9 cellular contexts compared by ENCODE assay signal in genomic region chr7:2802504-2803341, GRCh38. TPM values are rescaled to one million over a fixed set of nuclear protein-coding genes. Genes with fewer than 3 reads are reported as not detected.
DNase-seq lines count a peak whose midpoint lies in the region; ATAC-seq and TF ChIP-seq lines count a peak whose summit lies in the region.
"Had no signal": no experiment of that assay in that cellular context is flagged by ENCODE, and none has a peak within 500 bp of the region (broad histone marks: within the 10 kb centered on the region; RNA-seq: fewer than 3 reads in every experiment).

No MANE protein-coding gene starts in this region.

- peaks cover 4% of the 10 kb centered on the region for H3K36me3 Mint-ChIP-seq in glutamatergic neuron (ENCODE audit: unreplicated experiment)
- H3K36me3 Mint-ChIP-seq in activated naive CD4-positive, alpha-beta T cell treated with anti-CD3 and anti-CD28 coated beads for 36 hours (ENCODE audit: low read depth): no peaks in the 10 kb centered on the region

- RAD21 ChIA-PET in HCT116 (lab: Charles Lee; ENCODE audit: low non-redundant PET in 1 of 2, low total read pairs in 2 of 2, uncharacterized antibody in 2 of 2, unreplicated experiment in 2 of 2): interaction anchor here in 1 of 2 experiments (0.6 kb wide), 1 partner anchor 160 kb away, joined by 3 read pairs; no protein-coding TSS in a partner anchor

- H3K9me3 ChIP-seq in HCT116 (ENCODE audit: control insufficient read depth in 1 of 2, insufficient read depth in 1 of 2, low read depth in 1 of 2, low read length in 2 of 2) (no peaks in the 10 kb centered on the region), skeletal muscle tissue (ENCODE audit: control insufficient read depth in 3 of 3, low read length in 3 of 3) (no peaks in the 10 kb centered on the region)

- H3K9me3 Mint-ChIP-seq in glutamatergic neuron (ENCODE audit: unreplicated experiment): peaks cover 6% of the 10 kb centered on the region
- H3K9me3 Mint-ChIP-seq in activated naive CD4-positive, alpha-beta T cell treated with anti-CD3 and anti-CD28 coated beads for 36 hours: no peaks in the 10 kb centered on the region
- H3K9me3 Mint-ChIP-seq: activated T-cell treated with anti-CD3 and anti-CD28 coated beads, Interleukin-2, amount 50 U/mL, for 24 hours had no signal

- H3K4me1 Mint-ChIP-seq in glutamatergic neuron (ENCODE audit: low read depth, unreplicated experiment): peaks cover 20% of the 10 kb centered on the region
- H3K4me1 Mint-ChIP-seq in activated naive CD4-positive, alpha-beta T cell treated with anti-CD3 and anti-CD28 coated beads for 36 hours (ENCODE audit: low read depth): peaks cover 41% of the 10 kb centered on the region

- no peaks in the 10 kb centered on the region for H3K27me3 Mint-ChIP-seq in glutamatergic neuron (ENCODE audit: unreplicated experiment)
- no peaks in the 10 kb centered on the region for H3K27me3 Mint-ChIP-seq in activated naive CD4-positive, alpha-beta T cell treated with anti-CD3 and anti-CD28 coated beads for 36 hours (ENCODE audit: low read depth)
- H3K27me3 Mint-ChIP-seq: activated T-cell treated with anti-CD3 and anti-CD28 coated beads, Interleukin-2, amount 50 U/mL, for 24 hours had no signal

- H4K20me1 ChIP-seq in HCT116 (ENCODE audit: insufficient read depth): peaks cover 8% of the 10 kb centered on the region; the same call in 1 of the 2 replicates

- CTCF ChIA-PET in HCT116 (lab: Charles Lee): interaction anchor here (0.9 kb wide), 1 partner anchor 63 kb away, joined by 3 read pairs; no protein-coding TSS in a partner anchor
- CTCF ChIA-PET in activated naive CD4-positive, alpha-beta T cell treated with anti-CD3 and anti-CD28 coated beads for 36 hours (lab: Charles Lee): interaction anchor here (0.7 to 1.5 kb wide), 2 partner anchors 42 to 84 kb away, joined by 3 read pairs; no protein-coding TSS in a partner anchor

- peak overlapping the region; percentile 44 for H3K27ac Mint-ChIP-seq in glutamatergic neuron (ENCODE audit: unreplicated experiment)
- H3K27ac Mint-ChIP-seq in activated naive CD4-positive, alpha-beta T cell treated with anti-CD3 and anti-CD28 coated beads for 36 hours: no peak overlapping the region
- H3K27ac Mint-ChIP-seq: activated T-cell treated with anti-CD3 and anti-CD28 coated beads, Interleukin-2, amount 50 U/mL, for 24 hours had no signal

- intact Hi-C loops in HCT116 (cut with micrococcal nuclease): no loop called here
- intact Hi-C loops in activated naive CD4-positive, alpha-beta T cell treated with anti-CD3 and anti-CD28 coated beads for 36 hours (cut with micrococcal nuclease): no loop called here

- H3K4me2 ChIP-seq in HCT116 (ENCODE audit: low read length): peak overlapping the region; percentile 39

- no peak for ATAC-seq in HCT116
- ATAC-seq in GM19023 (IDR thresholded peaks at IDR 0.05; ENCODE audit: unreplicated experiment): no peak
- ATAC-seq in HG03520 (IDR thresholded peaks at IDR 0.05; ENCODE audit: unreplicated experiment): no peak

- H2AFZ ChIP-seq in HCT116 (ENCODE audit: low read depth, low read length, poor library complexity, severe bottlenecking): no peak overlapping the region

- BruUV-seq in HCT116 (replicated peaks; lab: Mats Ljungman, UMichigan): no TSS peak

- no peaks in the 10 kb centered on the region for H3K9me2 ChIP-seq in HCT116 (ENCODE audit: insufficient read depth)

- H3K27ac ChIP-seq in HCT116 (ENCODE audit: low read depth, low read length) (no peak overlapping the region; the same call in 1 of the 2 replicates), skeletal muscle tissue (ENCODE audit: low read depth, low read length) (peak overlapping the region; percentile 7)

- TF ChIP-seq RAD21 in HCT116 (IDR thresholded peaks at IDR 0.05; ENCODE audit: low read depth): no peak

- TF ChIP-seq POLR2A in HCT116 (IDR thresholded peaks at IDR 0.05; ENCODE audit: borderline replicate concordance, extremely low read depth, insufficient read depth, insufficient read length): no peak

- TF ChIP-seq CTCF in HCT116 (IDR thresholded peaks at IDR 0.05 in 2 of 3, conservative IDR thresholded peaks at IDR 0.05 in 1 of 3; ENCODE audit: borderline replicate concordance in 1 of 3, insufficient read depth in 1 of 3, low read depth in 2 of 3, low read length in 2 of 3) (no peak), glutamatergic neuron (IDR thresholded peaks at IDR 0.05; ENCODE audit: partially characterized antibody, unreplicated experiment) (no peak)

- no peak overlapping the region for H3K4me3 Mint-ChIP-seq in glutamatergic neuron (ENCODE audit: unreplicated experiment)
- H3K4me3 Mint-ChIP-seq in activated naive CD4-positive, alpha-beta T cell treated with anti-CD3 and anti-CD28 coated beads for 36 hours: no peak overlapping the region
- H3K4me3 Mint-ChIP-seq: activated T-cell treated with anti-CD3 and anti-CD28 coated beads, Interleukin-2, amount 50 U/mL, for 24 hours had no signal

- H3K36me3 ChIP-seq in HCT116 (ENCODE audit: control insufficient read depth in 1 of 2, insufficient read depth in 2 of 2, low read length in 2 of 2) (no peaks in the 10 kb centered on the region), skeletal muscle tissue (ENCODE audit: control insufficient read depth in 3 of 3, insufficient read depth in 3 of 3, low read length in 3 of 3) (no peaks in the 10 kb centered on the region)

- H3K79me2 ChIP-seq in HCT116 (ENCODE audit: insufficient read depth, low read length): peaks cover 71% of the 10 kb centered on the region

- H3K9ac ChIP-seq in HCT116 (ENCODE audit: low read length) (no peak overlapping the region), skeletal muscle tissue (ENCODE audit: low read depth in 1 of 3, low read length in 3 of 3) (peak overlapping the region in 2 of 3 donors; percentile 35 to 52)

- H3K4me3 ChIP-seq in HCT116 (replicated peaks in 1 of 2; ENCODE audit: low read depth in 1 of 2, low read length in 2 of 2) (no peak overlapping the region), skeletal muscle tissue (ENCODE audit: low read length in 3 of 3) (peak overlapping the region in 2 of 3 donors; percentile 1 to 2)

- DNase-seq in HCT116 (ENCODE audit: low read depth, low spot score) (no peak), SHP77 (lab: John Stamatoyannopoulos, UW) (peak; percentile 81 to 83), glutamatergic neuron (no peak), putamen (ENCODE audit: low spot score) (no peak)
- no peak for DNase-seq in activated naive CD4-positive, alpha-beta T cell treated with anti-CD3 and anti-CD28 coated beads for 36 hours
- DNase-seq: activated T-cell treated with anti-CD3 and anti-CD28 coated beads, Interleukin-2, amount 50 U/mL, for 24 hours had no signal

- POLR2A ChIA-PET in HCT116 (lab: Charles Lee): no interaction called here

- H3K27me3 ChIP-seq in HCT116 (ENCODE audit: insufficient read depth, low read length) (no peaks in the 10 kb centered on the region), skeletal muscle tissue (ENCODE audit: control insufficient read depth in 3 of 3, insufficient read depth in 3 of 3, low read length in 3 of 3) (no peaks in the 10 kb centered on the region)

- H3K4me1 ChIP-seq in HCT116 (ENCODE audit: control insufficient read depth in 1 of 2, insufficient read depth in 2 of 2, low read length in 2 of 2): peaks cover 20 to 26% of the 10 kb centered on the region in 2 experiments
- H3K4me1 ChIP-seq in skeletal muscle tissue (ENCODE audit: control insufficient read depth in 3 of 3, insufficient read depth in 3 of 3, low read length in 3 of 3): peaks cover 4 to 17% (median 4%) of the 10 kb centered on the region in 3 donors

TF ChIP-seq in HCT116, 20 proteins besides CTCF, POLR2A, EP300 and RAD21 (continues in another document):
- TF ChIP-seq POLR2AphosphoS5 (IDR thresholded peaks at IDR 0.05; ENCODE audit: low read depth, low read length): no peak
- no peak for TF ChIP-seq YY1 (IDR thresholded peaks at IDR 0.05; ENCODE audit: extremely low read depth, insufficient replicate concordance, low read depth, low read length)
- TF ChIP-seq, protein P1, sequence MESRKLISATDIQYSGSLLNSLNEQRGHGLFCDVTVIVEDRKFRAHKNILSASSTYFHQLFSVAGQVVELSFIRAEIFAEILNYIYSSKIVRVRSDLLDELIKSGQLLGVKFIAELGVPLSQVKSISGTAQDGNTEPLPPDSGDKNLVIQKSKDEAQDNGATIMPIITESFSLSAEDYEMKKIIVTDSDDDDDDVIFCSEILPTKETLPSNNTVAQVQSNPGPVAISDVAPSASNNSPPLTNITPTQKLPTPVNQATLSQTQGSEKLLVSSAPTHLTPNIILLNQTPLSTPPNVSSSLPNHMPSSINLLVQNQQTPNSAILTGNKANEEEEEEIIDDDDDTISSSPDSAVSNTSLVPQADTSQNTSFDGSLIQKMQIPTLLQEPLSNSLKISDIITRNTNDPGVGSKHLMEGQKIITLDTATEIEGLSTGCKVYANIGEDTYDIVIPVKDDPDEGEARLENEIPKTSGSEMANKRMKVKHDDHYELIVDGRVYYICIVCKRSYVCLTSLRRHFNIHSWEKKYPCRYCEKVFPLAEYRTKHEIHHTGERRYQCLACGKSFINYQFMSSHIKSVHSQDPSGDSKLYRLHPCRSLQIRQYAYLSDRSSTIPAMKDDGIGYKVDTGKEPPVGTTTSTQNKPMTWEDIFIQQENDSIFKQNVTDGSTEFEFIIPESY (IDR thresholded peaks at IDR 0.05; ENCODE audit: extremely low read depth, insufficient replicate concordance, low read length): no peak
- no peak for TF ChIP-seq EGR1 (IDR thresholded peaks at IDR 0.05; ENCODE audit: low read depth)
- TF ChIP-seq MAX (IDR thresholded peaks at IDR 0.05): no peak
- TF ChIP-seq ELF1 (IDR thresholded peaks at IDR 0.05; ENCODE audit: borderline replicate concordance, low read depth): no peak
- no peak for TF ChIP-seq JUND (IDR thresholded peaks at IDR 0.05)
- no peak for TF ChIP-seq EZH2phosphoT487 (IDR thresholded peaks at IDR 0.05; ENCODE audit: borderline replicate concordance)
- TF ChIP-seq EZH2 (IDR thresholded peaks at IDR 0.05): no peak
- TF ChIP-seq ATF3 (IDR thresholded peaks at IDR 0.05): no peak
- TF ChIP-seq SIN3A (IDR thresholded peaks at IDR 0.05; ENCODE audit: low read depth): no peak
- no peak for TF ChIP-seq CBX3 (IDR thresholded peaks at IDR 0.05; ENCODE audit: low read depth)
- TF ChIP-seq SRF (IDR thresholded peaks at IDR 0.05; ENCODE audit: low read depth): no peak
- no peak for TF ChIP-seq FOSL1 (IDR thresholded peaks at IDR 0.05; ENCODE audit: low read depth)

RNA-seq across cellular contexts. Expression of gene GNA12, which starts 41.4 kb away (rescaled TPM):
- total RNA-seq in HCT116 (2021; ENCODE audit: unreplicated experiment): 32.6 TPM
- 20.6 and 29.2 TPM in 2 replicates for polyA plus RNA-seq in HCT116 (2012)
- 66.2 TPM for total RNA-seq in glutamatergic neuron (ENCODE audit: unreplicated experiment)
- total RNA-seq in skeletal muscle tissue: 9.9 TPM
- 10 to 100 TPM; 14.1 to 15.0 TPM for total RNA-seq in activated naive CD4-positive, alpha-beta T cell treated with anti-CD3 and anti-CD28 coated beads for 36 hours

Comparison
In these comparisons a context has a peak if more than half of its experiments do, and no peak if none do; other contexts are left out.
1. DNase-seq: peak in SHP77 (2 of 2); none in HCT116 (single experiment), glutamatergic neuron (single experiment), putamen (single experiment) and activated naive CD4-positive, alpha-beta T cell treated with anti-CD3 and anti-CD28 coated beads for 36 hours (single experiment).
2. H3K4me3 ChIP-seq: peak in skeletal muscle tissue (2 of 3); none in HCT116 (0 of 2).